25 cellular contexts compared by ENCODE assay signal in genomic region chrX:50180073-50180940, GRCh38. TPM values are rescaled to one million over a fixed set of nuclear protein-coding genes. Genes with fewer than 3 reads are reported as not detected.
DNase-seq lines count a peak whose midpoint lies in the region; ATAC-seq and TF ChIP-seq lines count a peak whose summit lies in the region.
"Had no signal": no experiment of that assay in that cellular context is flagged by ENCODE, and none has a peak within 500 bp of the region (broad histone marks: within the 10 kb centered on the region; RNA-seq: fewer than 3 reads in every experiment).

No MANE protein-coding gene starts in this region.

- H3K27ac Mint-ChIP-seq in CD4-positive, alpha-beta T cell = no peak overlapping the region
- H3K27ac Mint-ChIP-seq: activated T-helper 17 cell treated with anti-CD3 and anti-CD28 coated beads, Interleukin-2, amount 50 U/mL, for 72 hours; HFFc6; naive thymus-derived CD4-positive, alpha-beta T cell; T-helper 17 cell had no signal

- no peaks in the 10 kb centered on the region for H3K36me3 Mint-ChIP-seq in CD4-positive, alpha-beta T cell (ENCODE audit: low read depth)
- H3K36me3 Mint-ChIP-seq: naive thymus-derived CD4-positive, alpha-beta T cell had no signal

- H3K27me3 ChIP-seq in BE2C = no peaks in the 10 kb centered on the region
- no peaks in the 10 kb centered on the region for H3K27me3 ChIP-seq in CD4-positive, alpha-beta T cell (ENCODE audit: control insufficient read depth, insufficient read depth, low read length)
- H3K27me3 ChIP-seq: transverse colon had no signal

- no peaks in the 10 kb centered on the region for H3K9me3 Mint-ChIP-seq in CD4-positive, alpha-beta T cell
- H3K9me3 Mint-ChIP-seq: activated T-helper 17 cell treated with anti-CD3 and anti-CD28 coated beads, Interleukin-2, amount 50 U/mL, for 72 hours; HFFc6 had no signal

- H3K4me3 ChIP-seq in BE2C (ENCODE audit: low read depth, low read length) (no peak overlapping the region), HEK293 (ENCODE audit: low read depth, low read length) (no peak overlapping the region)
- H3K4me3 ChIP-seq: lower lobe of right lung, transverse colon had no signal

- CTCF ChIA-PET in HEK293 (lab: Yijun Ruan, JAX) = interaction anchor here (0.6 kb wide), 1 partner anchor 895 kb away, joined by 4 read pairs; no protein-coding TSS in a partner anchor
- CTCF ChIA-PET in CD4-positive, alpha-beta T cell (lab: Charles Lee) = no interaction called here

- DNase-seq in BE2C (peak; percentile 43), OCI-M1 (lab: John Stamatoyannopoulos, UW) (peak; percentile 54), left colon (peak in 1 of 2 donors; percentile 26), NCI-H146 treated with DMSO at 0.1 percent for 48 hours (lab: John Stamatoyannopoulos, UW; ENCODE audit: unreplicated experiment) (no peak)
- DNase-seq in CD4-positive, alpha-beta T cell = no peak
- no peak for DNase-seq in activated CD4-positive, alpha-beta T cell treated with anti-CD3 and anti-CD28 coated beads, Interleukin-2, amount 50 U/mL, for 4 hours
- DNase-seq: DMS79 treated with DMSO at 0.1 percent for 48 hours; HFFc6; lower lobe of right lung; naive thymus-derived CD4-positive, alpha-beta T cell; NCI-H146; NCI-H446; SHP77 treated with DMSO at 0.1 percent for 48 hours; stimulated activated naive CD8-positive, alpha-beta T cell treated with anti-CD3 and anti-CD28 coated beads, Interleukin-15, Interleukin-2, amounts not matched to agents 100 U/mL and 50 U/mL, for 24 hours; T-helper 17 cell; transverse colon had no signal

- H3K4me1 ChIP-seq in BE2C (no peaks in the 10 kb centered on the region), HEK293 (ENCODE audit: control insufficient read depth, insufficient read depth, low read length) (no peaks in the 10 kb centered on the region)
- H3K4me1 ChIP-seq: lower lobe of right lung had no signal

- peak; percentile 85 for ATAC-seq in left colon
- no peak for ATAC-seq in CD4-positive, alpha-beta T cell (ENCODE audit: poor library complexity)
- ATAC-seq in GM18520 (IDR thresholded peaks at IDR 0.05; ENCODE audit: unreplicated experiment) = no peak
- ATAC-seq: activated CD4-positive, CD25-positive, alpha-beta regulatory T cell treated with anti-CD3 and anti-CD28 coated beads, Interleukin-2, amount 50 U/mL, for 24 hours; activated T-helper 17 cell treated with anti-CD3 and anti-CD28 coated beads, Interleukin-2, amount 50 U/mL, for 72 hours; esophagus mucosa; naive thymus-derived CD4-positive, alpha-beta T cell; stimulated activated naive CD8-positive, alpha-beta T cell treated with anti-CD3 and anti-CD28 coated beads, Interleukin-15, Interleukin-2, amounts not matched to agents 100 U/mL and 50 U/mL, for 24 hours; T-helper 17 cell had no signal

- TF ChIP-seq CTCF in BE2C (IDR thresholded peaks at IDR 0.05; ENCODE audit: low read depth, low read length) (no peak), HEK293 (tag by site-specific recombination; IDR thresholded peaks at IDR 0.05) (no peak)
- TF ChIP-seq CTCF in CD4-positive, alpha-beta T cell (IDR thresholded peaks at IDR 0.05) = no peak

- no peak overlapping the region for H3K4me3 Mint-ChIP-seq in CD4-positive, alpha-beta T cell
- H3K4me3 Mint-ChIP-seq: activated T-helper 17 cell treated with anti-CD3 and anti-CD28 coated beads, Interleukin-2, amount 50 U/mL, for 72 hours; HFFc6; naive thymus-derived CD4-positive, alpha-beta T cell; T-helper 17 cell had no signal

- H3K9me3 ChIP-seq in BE2C (no peaks in the 10 kb centered on the region), HEK293 (ENCODE audit: control insufficient read depth, insufficient read depth, low read depth, low read length) (no peaks in the 10 kb centered on the region)
- H3K9me3 ChIP-seq in CD4-positive, alpha-beta T cell (ENCODE audit: control insufficient read depth, low read length) = no peaks in the 10 kb centered on the region
- H3K9me3 ChIP-seq: lower lobe of right lung, transverse colon had no signal

- intact Hi-C loops in left colon (cut with DNase I, micrococcal nuclease) = no loop called here
- intact Hi-C loops in CD4-positive, alpha-beta T cell (cut with DNase I, micrococcal nuclease) = no loop called here

- POLR2A ChIA-PET in HEK293 (lab: Yijun Ruan, JAX) = no interaction called here
- POLR2A ChIA-PET in CD4-positive, alpha-beta T cell (lab: Charles Lee) = no interaction called here

- H3K27me3 Mint-ChIP-seq in CD4-positive, alpha-beta T cell = peaks cover 4% of the 10 kb centered on the region
- H3K27me3 Mint-ChIP-seq: activated T-helper 17 cell treated with anti-CD3 and anti-CD28 coated beads, Interleukin-2, amount 50 U/mL, for 72 hours had no signal

- H3K4me1 Mint-ChIP-seq in CD4-positive, alpha-beta T cell (ENCODE audit: low read depth) = no peaks in the 10 kb centered on the region
- H3K4me1 Mint-ChIP-seq: activated T-helper 17 cell treated with anti-CD3 and anti-CD28 coated beads, Interleukin-2, amount 50 U/mL, for 72 hours; naive thymus-derived CD4-positive, alpha-beta T cell; T-helper 17 cell had no signal

- no peaks in the 10 kb centered on the region for H3K36me3 ChIP-seq in BE2C
- no peaks in the 10 kb centered on the region for H3K36me3 ChIP-seq in HEK293 (ENCODE audit: control insufficient read depth in 2 of 2, insufficient read depth in 1 of 2, low read length in 2 of 2)
- H3K36me3 ChIP-seq: lower lobe of right lung, transverse colon had no signal

- H3K27ac ChIP-seq in HEK293 (ENCODE audit: extremely low read depth, low read depth, low read length) = no peak overlapping the region
- H3K27ac ChIP-seq in CD4-positive, alpha-beta T cell (ENCODE audit: low read depth, low read length) = no peak overlapping the region
- H3K27ac ChIP-seq: lower lobe of right lung had no signal

TF ChIP-seq in HEK293, 187 proteins besides CTCF, POLR2A, EP300 and RAD21:
- TF ChIP-seq ZNF76 (tag by site-specific recombination; IDR thresholded peaks at IDR 0.05; ENCODE audit: borderline replicate concordance, low read depth) (no peak), ZNF529 (tag by site-specific recombination; IDR thresholded peaks at IDR 0.05; ENCODE audit: insufficient replicate concordance) (no peak), PRDM10 (tag by site-specific recombination; IDR thresholded peaks at IDR 0.05) (0 out of 2 replicates have a peak, but pooled peaks have one; percentile 24), ZNF423 (tag by site-specific recombination; IDR thresholded peaks at IDR 0.05) (no peak), ZNF292 (tag by site-specific recombination; IDR thresholded peaks at IDR 0.05; ENCODE audit: borderline replicate concordance, low read depth) (no peak), ZNF140 (tag by site-specific recombination; IDR thresholded peaks at IDR 0.05) (no peak)
TF ChIP-seq in HEK293: peak in this region for 1.

RNA-seq across cellular contexts. Expression of gene AKAP4, which starts 20.5 kb away (rescaled TPM):
- 0.36 TPM for polyA plus RNA-seq in BE2C (2012; ENCODE audit: insufficient read depth, insufficient read length, low read depth)
- not detected for total RNA-seq in left colon
- not detected for total RNA-seq in CD4-positive, alpha-beta T cell
- total RNA-seq: activated T-helper 17 cell treated with anti-CD3 and anti-CD28 coated beads, Interleukin-2, amount 50 U/mL, for 72 hours; dermis microvascular lymphatic vessel endothelial cell; esophagus mucosa; glomerular endothelial cell; HFFc6; HT1080; lower lobe of right lung; naive thymus-derived CD4-positive, alpha-beta T cell; osteocyte; T-helper 17 cell; transverse colon had no signal
- polyA plus RNA-seq: naive thymus-derived CD4-positive, alpha-beta T cell had no signal

RNA-seq across cellular contexts. Expression of gene CCNB3, which starts 24.3 kb away (rescaled TPM):
- polyA plus RNA-seq in BE2C (2012; ENCODE audit: insufficient read depth, insufficient read length, low read depth) = 1.5 TPM
- under 1 TPM; 0.43 to 0.89 TPM for total RNA-seq in left colon
- total RNA-seq in CD4-positive, alpha-beta T cell = under 1 TPM; 0.19 to 0.39 TPM

Comparison
In these comparisons a context has a peak if more than half of its experiments do, and no peak if none do; other contexts are left out.
1. DNase-seq: peak in BE2C (single experiment) and OCI-M1 (single experiment); none in CD4-positive, alpha-beta T cell (0 of 10), NCI-H146 treated with DMSO at 0.1 percent for 48 hours (single experiment) and activated CD4-positive, alpha-beta T cell treated with anti-CD3 and anti-CD28 coated beads, Interleukin-2, amount 50 U/mL, for 4 hours (0 of 2).